In the genomic region with DNA sequence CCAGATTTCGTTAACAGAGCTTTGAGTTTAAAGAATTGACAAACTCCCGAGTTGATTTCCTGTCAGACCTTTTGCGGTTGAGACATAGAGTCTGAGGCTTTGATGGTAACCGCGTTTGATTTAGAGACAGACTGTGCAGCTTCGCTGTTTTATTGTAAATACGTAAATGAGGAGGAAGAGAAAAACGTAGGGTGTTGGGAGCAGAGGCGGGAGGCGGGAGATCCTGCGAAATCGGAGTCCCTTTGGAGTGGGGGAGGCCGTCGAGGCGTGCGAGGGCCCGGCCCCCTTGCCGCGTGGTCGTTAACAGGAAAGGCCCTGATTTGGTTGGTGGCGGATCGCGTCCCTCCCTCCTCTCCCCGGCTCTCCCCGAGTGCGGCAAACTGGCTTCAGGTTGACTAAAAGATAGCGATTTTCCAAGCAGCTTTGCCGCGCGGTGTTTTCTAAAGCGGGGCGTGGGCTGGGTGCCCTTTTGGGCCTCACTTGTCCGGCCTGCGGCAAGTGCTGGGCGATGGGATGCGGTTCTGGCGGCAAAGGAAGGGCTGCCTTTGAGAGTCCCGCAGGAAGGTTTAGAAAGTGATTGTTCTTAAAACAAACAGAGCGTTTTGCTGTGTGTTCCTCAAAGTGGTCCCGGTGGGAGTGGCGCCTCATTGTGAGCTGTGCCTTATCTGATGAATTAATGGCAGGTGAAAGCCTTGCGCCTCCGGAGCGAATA, we compare ENCODE assay signal across 8 cellular contexts. TPM values are rescaled to one million over a fixed set of nuclear protein-coding genes. Genes with fewer than 3 reads are reported as not detected.
A peak's percentile ranks its signal among the peaks of the same experiment; 100 is the strongest.
DNase-seq lines count a peak whose midpoint lies in the region; ATAC-seq and TF ChIP-seq lines count a peak whose summit lies in the region.

No MANE protein-coding gene starts in this region.

- H3K36me3 ChIP-seq in A673 (ENCODE audit: insufficient read depth, low read length, poor library complexity, severe bottlenecking) (no peaks in the 10 kb centered on the region), SK-N-SH (replicated peaks in 1 of 2; ENCODE audit: control insufficient read depth in 1 of 2, insufficient read depth in 2 of 2, low read length in 1 of 2) (no peaks in the 10 kb centered on the region), skeletal muscle satellite cell (ENCODE audit: insufficient read depth, low read length) (no peaks in the 10 kb centered on the region)

- in situ Hi-C loops in astrocyte of the spinal cord (cut with HindIII; ENCODE audit: low sequenced_read_pairs) = no loop called here

- H3K9me3 ChIP-seq in A673 (ENCODE audit: low read depth, low read length, poor library complexity, severe bottlenecking) (no peaks in the 10 kb centered on the region), SK-N-SH (no peaks in the 10 kb centered on the region), skeletal muscle satellite cell (replicated peaks; ENCODE audit: low read length) (no peaks in the 10 kb centered on the region)

- H3K27me3 ChIP-seq in A673 (replicated peaks; ENCODE audit: insufficient read depth, low read depth, low read length, poor library complexity) (no peaks in the 10 kb centered on the region), SK-N-SH (ENCODE audit: insufficient read depth) (no peaks in the 10 kb centered on the region), skeletal muscle satellite cell (ENCODE audit: control insufficient read depth, insufficient read depth, low read length) (no peaks in the 10 kb centered on the region)

- H3K27ac ChIP-seq in A673 (ENCODE audit: low read depth, low read length, poor library complexity, severe bottlenecking) (peak overlapping the region; percentile 77), SK-N-SH (ENCODE audit: low read depth in 2 of 2, low read length in 1 of 2) (peak overlapping the region; percentile 47 to 84)

- CTCF ChIA-PET in A673 (lab: Charles Lee) (interaction anchor here (0.6 kb wide), 1 partner anchor 183 kb away, joined by 4 read pairs; no protein-coding TSS in a partner anchor), SK-N-SH (lab: Yijun Ruan, JAX) (interaction anchor here (1.1 kb wide), 1 partner anchor 12 kb away, joined by 4 read pairs; no protein-coding TSS in a partner anchor)

- no peaks in the 10 kb centered on the region for H3K9me2 ChIP-seq in SK-N-SH

- WGBS in SK-N-SH (ENCODE audit: low lambda C conversion rate) = 10% methylated on average over 30 of the region's 44 CpGs

- TF ChIP-seq RAD21 in SK-N-SH (IDR thresholded peaks at IDR 0.05; ENCODE audit: low read length) = no peak

- peak; percentile 63 for DNase-seq in A673 (ENCODE audit: low spot score)
- DNase-seq in SK-N-SH = peak; percentile 30
- DNase-seq in astrocyte of the spinal cord (ENCODE audit: low read depth, low spot score) = peak; percentile 32
- peak; percentile 6 for DNase-seq in iPS-NIHi11 (ENCODE audit: low spot score)
- no peak for DNase-seq in DMS79 treated with DMSO at 0.1 percent for 48 hours (lab: John Stamatoyannopoulos, UW)
- DNase-seq in DMS153 treated with DMSO at 0.1 percent for 48 hours (lab: John Stamatoyannopoulos, UW; ENCODE audit: unreplicated experiment) = no peak

- TF ChIP-seq CTCF in A673 (conservative IDR thresholded peaks at IDR 0.05; ENCODE audit: low read depth, low read length) (no peak), SK-N-SH (IDR thresholded peaks at IDR 0.05) (no peak), astrocyte of the spinal cord (IDR thresholded peaks at IDR 0.05; ENCODE audit: low read depth, low read length) (no peak)

- peak overlapping the region; percentile 76 for H3K4me2 ChIP-seq in SK-N-SH
- H3K4me2 ChIP-seq in skeletal muscle satellite cell (ENCODE audit: low read length) = peak overlapping the region; percentile 94

- TF ChIP-seq EP300 in SK-N-SH (IDR thresholded peaks at IDR 0.05; ENCODE audit: borderline replicate concordance in 1 of 2, low read depth in 1 of 2, low read length in 1 of 2) = no peak

- no peaks in the 10 kb centered on the region for H3F3A ChIP-seq in SK-N-SH (replicated peaks; ENCODE audit: insufficient read depth)

- H3K79me2 ChIP-seq in SK-N-SH (ENCODE audit: insufficient read depth) = peaks cover 36% of the 10 kb centered on the region; the same call in 1 of the 2 replicates

- ATAC-seq in HG02642 (IDR thresholded peaks at IDR 0.05; ENCODE audit: poor library complexity, unreplicated experiment) = peak; percentile 25

- no TSS peak for BruUV-seq in A673 (replicated peaks; lab: Mats Ljungman, UMichigan)

- H3K4me1 ChIP-seq in A673 (ENCODE audit: insufficient read depth, low read length, poor library complexity, severe bottlenecking) (peaks cover 5% of the 10 kb centered on the region), SK-N-SH (ENCODE audit: control insufficient read depth in 1 of 2, insufficient read depth in 2 of 2, low read depth in 1 of 2, low read length in 1 of 2) (no peaks in the 10 kb centered on the region; a peak in 1 of 4 replicates), skeletal muscle satellite cell (ENCODE audit: control insufficient read depth, insufficient read depth, low read length) (peaks cover 2% of the 10 kb centered on the region)

- no peaks in the 10 kb centered on the region for H4K20me1 ChIP-seq in SK-N-SH (ENCODE audit: insufficient read depth)

- POLR2A ChIA-PET in A673 (lab: Charles Lee; ENCODE audit: low non-redundant PET) (interaction anchor here (0.7 kb wide), 1 partner anchor 1582 kb away, joined by 5 read pairs; no protein-coding TSS in a partner anchor), SK-N-SH (lab: Yijun Ruan, JAX) (no interaction called here)

- H3K4me3 ChIP-seq in A673 (ENCODE audit: low read depth, low read length, poor library complexity, severe bottlenecking) = peak overlapping the region; percentile 64
- H3K4me3 ChIP-seq in SK-N-SH (ENCODE audit: low read depth in 2 of 2, low read length in 1 of 2) = peak overlapping the region; percentile 65 to 68
- peak overlapping the region; percentile 56 for H3K4me3 ChIP-seq in astrocyte of the spinal cord (ENCODE audit: low read depth, low read length)
- H3K4me3 ChIP-seq in skeletal muscle satellite cell (ENCODE audit: low read length) = peak overlapping the region; percentile 83

- intact Hi-C loops in A673 (cut with micrococcal nuclease; ENCODE audit: unreplicated experiment) = no loop called here

- peak overlapping the region; percentile 71 for H3K9ac ChIP-seq in SK-N-SH
- H3K9ac ChIP-seq in skeletal muscle satellite cell (ENCODE audit: low read depth, low read length) = peak overlapping the region; percentile 91

- H2AFZ ChIP-seq in SK-N-SH (ENCODE audit: low read depth) = peak overlapping the region; percentile 78

TF ChIP-seq in SK-N-SH, 30 proteins besides CTCF, POLR2A, EP300 and RAD21:
- TF ChIP-seq MAX (IDR thresholded peaks at IDR 0.05; ENCODE audit: low read depth) (0 out of 2 replicates have a peak, but pooled peaks have one; percentile 51), NRF1 (IDR thresholded peaks at IDR 0.05; ENCODE audit: low read depth, low read length) (no peak), SIN3A (IDR thresholded peaks at IDR 0.05; ENCODE audit: borderline replicate concordance, low read depth, low read length) (peak; percentile 14; the same call in 1 of the 2 replicates), GATA2 (CRISPR knock-in tag; IDR thresholded peaks at IDR 0.05) (no peak)

RNA-seq across cellular contexts. Expression of gene SCML1, which starts 0.9 kb away (rescaled TPM):
- 13.0 and 14.1 TPM in 2 replicates for total RNA-seq in A673 (2021)
- polyA plus RNA-seq in SK-N-SH (2012; rRNA removed) = 10.7 and 15.7 TPM in 2 replicates
- 10.8 and 12.6 TPM in 2 replicates for polyA plus RNA-seq in SK-N-SH (2012; cell fraction: cytosol; rRNA removed)
- 18.9 and 42.9 TPM in 2 replicates for polyA plus RNA-seq in SK-N-SH (2012; cell fraction: nucleus; rRNA removed)
- 10.3 and 11.2 TPM in 2 replicates for total RNA-seq in skeletal muscle satellite cell (2012; rRNA removed)

Comparison
In these comparisons a context has a peak if more than half of its experiments do, and no peak if none do; other contexts are left out.
1. DNase-seq: peak in A673 (single experiment), SK-N-SH (single experiment), astrocyte of the spinal cord (single experiment) and iPS-NIHi11 (single experiment); none in DMS79 treated with DMSO at 0.1 percent for 48 hours (single experiment) and DMS153 treated with DMSO at 0.1 percent for 48 hours (single experiment).
2. Peak in every context shown above with its lines, with median percentiles within 50 percentile points of each other: H3K4me3 ChIP-seq.